In the genomic region with DNA sequence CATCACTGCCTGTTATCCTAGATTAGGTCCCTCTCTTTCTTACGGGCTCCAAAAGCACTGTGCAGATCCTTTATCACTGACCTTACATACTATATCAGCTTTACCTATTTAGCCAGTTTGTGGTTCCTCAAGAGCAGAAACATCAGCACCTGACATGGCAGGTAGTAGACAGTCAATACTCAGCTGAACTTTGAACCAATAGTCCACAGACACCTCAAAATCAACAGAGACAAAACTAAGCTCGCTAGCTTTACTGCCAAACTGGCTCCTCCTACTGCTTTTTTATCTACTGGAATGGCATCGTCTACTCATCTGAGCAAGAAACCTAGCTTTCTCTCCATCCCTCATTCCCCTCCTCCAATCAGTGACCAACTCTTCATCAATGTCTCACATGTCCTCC, we compare ENCODE assay signal across 33 cellular contexts. TPM values are rescaled to one million over a fixed set of nuclear protein-coding genes. Genes with fewer than 3 reads are reported as not detected.
"Had no signal": no experiment of that assay in that cellular context is flagged by ENCODE, and none has a peak within 500 bp of the region (broad histone marks: within the 10 kb centered on the region; RNA-seq: fewer than 3 reads in every experiment).

No MANE protein-coding gene starts in this region.

- DNase-seq: heart right ventricle; hippocampal formation; kidney glomerular epithelial cell; left cardiac atrium; left lung; mesendoderm; naive B cell; natural killer cell; nephron progenitor cell; nucleus accumbens; pancreas; posterior cingulate gyrus; retina; right cardiac atrium; sigmoid colon; small intestine; spleen; stimulated activated CD4-positive, alpha-beta T cell treated with anti-CD3 and anti-CD28 coated beads, Interleukin-4, amount 100 ng/mL, for 24 hours; stimulated activated naive CD4-positive, alpha-beta T cell treated with Interleukin-2 at 50 U/mL for 16 hours; stomach; testis; thyroid gland; trophoblast cell; upper lobe of right lung; uterus had no signal

- H3K27me3 ChIP-seq: pancreas, sigmoid colon, stomach, testis, thyroid gland, upper lobe of right lung, uterus had no signal

- ATAC-seq: heart right ventricle; left cardiac atrium; left lung; natural killer cell; pancreas; right cardiac atrium; stimulated activated effector memory CD8-positive, alpha-beta T cell treated with anti-CD3 and anti-CD28 coated beads, Interleukin-12 subunit alpha, Interleukin-12 subunit beta, amount 100 ng/mL, for 72 hours; upper lobe of right lung had no signal

- H3K27ac Mint-ChIP-seq: mesothelial cell of epicardium; natural killer cell; nephron progenitor cell; stimulated activated effector memory CD8-positive, alpha-beta T cell treated with anti-CD3 and anti-CD28 coated beads, Interleukin-12 subunit alpha, Interleukin-12 subunit beta, amount 100 ng/mL, for 72 hours had no signal

- H3K9me3 ChIP-seq: heart right ventricle, left lung, pancreas, prostate gland, sigmoid colon, spleen, stomach, testis, thyroid gland, upper lobe of right lung, uterus had no signal

- H3K27ac ChIP-seq: heart right ventricle, left lung, pancreas, prostate gland, sigmoid colon, spleen, stomach, testis, thyroid gland, upper lobe of right lung, uterus had no signal

- H3K4me1 Mint-ChIP-seq: mesothelial cell of epicardium, naive B cell, natural killer cell, nephron progenitor cell had no signal

- H3K4me3 Mint-ChIP-seq: mesothelial cell of epicardium; natural killer cell; nephron progenitor cell; stimulated activated effector memory CD8-positive, alpha-beta T cell treated with anti-CD3 and anti-CD28 coated beads, Interleukin-12 subunit alpha, Interleukin-12 subunit beta, amount 100 ng/mL, for 72 hours had no signal

- H3K4me3 ChIP-seq: heart right ventricle, left lung, lung, pancreas, prostate gland, sigmoid colon, spleen, stomach, testis, thyroid gland, upper lobe of right lung, uterus had no signal

- FAIRE-seq: keratinocyte, pancreas, small intestine had no signal

- H3K4me1 ChIP-seq: heart right ventricle, left lung, pancreas, prostate gland, sigmoid colon, spleen, stomach, testis, thyroid gland, upper lobe of right lung, uterus had no signal

- H3K9me3 Mint-ChIP-seq: mesothelial cell of epicardium; naive B cell; natural killer cell; stimulated activated effector memory CD8-positive, alpha-beta T cell treated with anti-CD3 and anti-CD28 coated beads, Interleukin-12 subunit alpha, Interleukin-12 subunit beta, amount 100 ng/mL, for 72 hours had no signal

- H3K36me3 Mint-ChIP-seq: mesothelial cell of epicardium; naive B cell; natural killer cell; stimulated activated effector memory CD8-positive, alpha-beta T cell treated with anti-CD3 and anti-CD28 coated beads, Interleukin-12 subunit alpha, Interleukin-12 subunit beta, amount 100 ng/mL, for 72 hours had no signal

- H3K36me3 ChIP-seq: heart right ventricle, left lung, pancreas, prostate gland, sigmoid colon, spleen, stomach, thyroid gland, upper lobe of right lung, uterus had no signal

RNA-seq across cellular contexts. Expression of gene IL17A, which starts 5.6 kb away (rescaled TPM):
- total RNA-seq: heart right ventricle, left cardiac atrium, left lung, lower leg skin, lung, mesothelial cell of epicardium, mononuclear cell, natural killer cell, osteoblast, pancreas, prostate gland, right cardiac atrium, sigmoid colon, spleen, stomach, testis, thyroid gland, upper lobe of right lung had no signal
- polyA plus RNA-seq: heart right ventricle, keratinocyte, pancreas, right cardiac atrium, spleen had no signal

RNA-seq across cellular contexts. Expression of gene IL17F, which starts 52.5 kb away (rescaled TPM):
- total RNA-seq: heart right ventricle, left cardiac atrium, left lung, lower leg skin, lung, mesothelial cell of epicardium, mononuclear cell, natural killer cell, osteoblast, pancreas, prostate gland, right cardiac atrium, sigmoid colon, spleen, stomach, testis, thyroid gland, upper lobe of right lung, uterus had no signal
- polyA plus RNA-seq: heart right ventricle, keratinocyte, pancreas, right cardiac atrium, small intestine, spleen, stomach had no signal
